ENCODE assay signal across 8 cellular contexts in the genomic region with DNA sequence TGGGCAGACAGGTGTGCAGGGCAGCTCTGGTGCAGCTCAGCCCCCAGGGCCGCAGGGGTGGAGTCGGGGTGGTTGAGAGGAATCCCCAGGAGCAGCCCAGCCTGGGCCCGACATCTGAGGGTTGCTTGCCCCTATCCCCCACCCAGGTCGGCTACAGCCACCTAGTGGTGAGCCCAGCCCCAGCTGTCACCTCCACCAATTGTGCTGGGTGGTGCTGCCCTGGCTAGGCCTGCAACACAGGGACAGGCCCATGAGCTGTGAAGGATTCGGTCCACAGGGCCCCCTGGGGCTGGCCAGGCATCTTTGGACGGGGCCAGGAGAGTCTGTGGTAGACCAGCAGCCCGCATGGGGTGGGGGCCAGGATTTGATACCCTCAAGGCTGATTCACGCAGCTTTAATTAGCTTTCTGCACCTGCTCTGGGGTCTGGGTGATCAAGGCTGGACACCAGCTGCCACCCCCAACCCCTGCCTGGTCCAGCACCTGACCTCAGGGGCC. TPM values are rescaled to one million over a fixed set of nuclear protein-coding genes. Genes with fewer than 3 reads are reported as not detected.
DNase-seq lines count a peak whose midpoint lies in the region; ATAC-seq and TF ChIP-seq lines count a peak whose summit lies in the region.

No MANE protein-coding gene starts in this region.

- H3K9me3 Mint-ChIP-seq in Calu3 (ENCODE audit: low read depth, unreplicated experiment) = no peaks in the 10 kb centered on the region
- H3K9me3 Mint-ChIP-seq in glutamatergic neuron (ENCODE audit: unreplicated experiment) = peaks cover 3% of the 10 kb centered on the region

- H3K4me3 Mint-ChIP-seq in Calu3 (ENCODE audit: low read depth, unreplicated experiment) (no peak overlapping the region), glutamatergic neuron (ENCODE audit: unreplicated experiment) (no peak overlapping the region)

- H3K27ac Mint-ChIP-seq in Calu3 (ENCODE audit: unreplicated experiment) (no peak overlapping the region), glutamatergic neuron (ENCODE audit: unreplicated experiment) (peak overlapping the region; percentile 33)

- no peak for TF ChIP-seq CTCF in Calu3 (IDR thresholded peaks at IDR 0.05; ENCODE audit: unreplicated experiment)
- TF ChIP-seq CTCF in glutamatergic neuron (IDR thresholded peaks at IDR 0.05; ENCODE audit: partially characterized antibody, unreplicated experiment) = peak; percentile 71

- CTCF ChIA-PET in Calu3 (lab: Charles Lee) = interaction anchor here (1.1 to 2.9 kb wide), 7 partner anchors 15 to 83 kb away, joined by 3 to 37 read pairs (median 3); no protein-coding TSS in a partner anchor

- ATAC-seq in GM21825 (IDR thresholded peaks at IDR 0.05; ENCODE audit: unreplicated experiment) (peak; percentile 57), HG03521 (IDR thresholded peaks at IDR 0.05; ENCODE audit: unreplicated experiment) (no peak), GM18517 (IDR thresholded peaks at IDR 0.05; ENCODE audit: unreplicated experiment) (no peak)

- H3K36me3 Mint-ChIP-seq in Calu3 (ENCODE audit: insufficient read depth, unreplicated experiment) (peaks cover 5% of the 10 kb centered on the region), glutamatergic neuron (ENCODE audit: unreplicated experiment) (no peaks in the 10 kb centered on the region)

- H3K27me3 Mint-ChIP-seq in Calu3 (ENCODE audit: unreplicated experiment) = peaks cover 39% of the 10 kb centered on the region
- peaks cover 3% of the 10 kb centered on the region for H3K27me3 Mint-ChIP-seq in glutamatergic neuron (ENCODE audit: unreplicated experiment)

- H3K4me1 Mint-ChIP-seq in Calu3 (ENCODE audit: low read depth, unreplicated experiment) (no peaks in the 10 kb centered on the region), glutamatergic neuron (ENCODE audit: low read depth, unreplicated experiment) (peaks cover 23% of the 10 kb centered on the region)

- peak; percentile 82 for DNase-seq in Calu3
- DNase-seq in NCI-H748 treated with DMSO at 0.1 percent for 48 hours (lab: John Stamatoyannopoulos, UW) = peak; percentile 1
- DNase-seq in activated T-helper 1 cell treated with Interleukin-2 at 50 U/mL for 16 hours (ENCODE audit: low read depth) = peak; percentile 25
- DNase-seq in glutamatergic neuron = peak; percentile 77
- DNase-seq in stimulated activated CD4-positive, alpha-beta T cell treated with anti-CD3 and anti-CD28 coated beads, Interleukin-12 subunit alpha, Interleukin-12 subunit beta, amount 100 ng/mL, for 24 hours (ENCODE audit: low read depth in 2 of 2) = peak; percentile 13 to 45

- intact Hi-C loops in Calu3 (cut with micrococcal nuclease; ENCODE audit: unreplicated experiment) = loop anchor here (1.0 to 5.0 kb wide), 2 partner anchors 63 to 81 kb away; no protein-coding TSS in a partner anchor

- BruUV-seq in Calu3 (replicated peaks; lab: Mats Ljungman, UMichigan) = no TSS peak

RNA-seq across cellular contexts. Expression of a gene that starts 29.5 kb away (rescaled TPM):
- total RNA-seq in Calu3 (2022) (4.1 and 4.2 TPM in 2 replicates), glutamatergic neuron (ENCODE audit: unreplicated experiment) (38.3 TPM)

Comparison
In these comparisons a context has a peak if more than half of its experiments do, and no peak if none do; other contexts are left out.
1. DNase-seq: peak in every context shown above with its lines; median percentile 82 in Calu3; 77 in glutamatergic neuron; 29 in stimulated activated CD4-positive, alpha-beta T cell treated with anti-CD3 and anti-CD28 coated beads, Interleukin-12 subunit alpha, Interleukin-12 subunit beta, amount 100 ng/mL, for 24 hours; 25 in activated T-helper 1 cell treated with Interleukin-2 at 50 U/mL for 16 hours; 1 in NCI-H748 treated with DMSO at 0.1 percent for 48 hours.